In genomic region chr1:193115629-193116227, GRCh38 we compare ENCODE assay signal across 9 cellular contexts. TPM values are rescaled to one million over a fixed set of nuclear protein-coding genes. Genes with fewer than 3 reads are reported as not detected.
A peak's percentile ranks its signal among the peaks of the same experiment; 100 is the strongest.
DNase-seq lines count a peak whose midpoint lies in the region; ATAC-seq, FAIRE-seq and TF ChIP-seq lines count a peak whose summit lies in the region.
"Had no signal": no experiment of that assay in that cellular context is flagged by ENCODE, and none has a peak within 500 bp of the region (broad histone marks: within the 10 kb centered on the region; RNA-seq: fewer than 3 reads in every experiment).

No MANE protein-coding gene starts in this region.

- 41 to 71% methylated on average over 1 of the region's 1 CpG for WGBS in sigmoid colon, 2 donors

- FAIRE-seq in G401.6 (lab: Jason Lieb, UNC): peak; percentile 90

- peak overlapping the region; percentile 32 for H3K4me3 ChIP-seq in SK-N-MC
- no peak overlapping the region for H3K4me3 ChIP-seq in foreskin fibroblast (ENCODE audit: low read depth in 1 of 2, low read length in 2 of 2)
- no peak overlapping the region for H3K4me3 ChIP-seq in sigmoid colon

- ATAC-seq in HG03354 (IDR thresholded peaks at IDR 0.05; ENCODE audit: poor library complexity, severe bottlenecking, unreplicated experiment): no peak
- ATAC-seq: activated CD8-positive, alpha-beta memory T cell treated with anti-CD3 and anti-CD28 coated beads, Interleukin-2, amount 10 ng/mL, durations not matched to agents 7 days and 5 days had no signal

- H3K9ac ChIP-seq in SK-N-MC (ENCODE audit: insufficient read length): no peak overlapping the region

- H3K9me3 ChIP-seq in SK-N-MC (ENCODE audit: low read depth, low read length) (no peaks in the 10 kb centered on the region), sigmoid colon (no peaks in the 10 kb centered on the region)

- DNase-seq in SK-N-MC (ENCODE audit: low read depth, low spot score) (no peak), foreskin fibroblast (peak; percentile 95 to 96), sigmoid colon (peak; percentile 78), GM13977 (ENCODE audit: low spot score) (no peak), NCI-H526 (lab: John Stamatoyannopoulos, UW) (no peak), T-helper 1 cell (no peak)
- DNase-seq: activated CD8-positive, alpha-beta memory T cell treated with anti-CD3 and anti-CD28 coated beads, Interleukin-2, amount 10 ng/mL, durations not matched to agents 7 days and 5 days had no signal

- H3K4me1 ChIP-seq in sigmoid colon: peaks cover 0 to 19% (median 16%) of the 10 kb centered on the region in 4 donors

- H3K36me3 ChIP-seq in SK-N-MC (ENCODE audit: insufficient read depth, low read length) (no peaks in the 10 kb centered on the region), sigmoid colon (no peaks in the 10 kb centered on the region)

- no peak for TF ChIP-seq EP300 in sigmoid colon (IDR thresholded peaks at IDR 0.05)

- in situ Hi-C loops in GM13977 (cut with MboI; ENCODE audit: low pct_unique_long_range_greater_than_20kb, low sequenced_read_pairs, unreplicated experiment): no loop called here

- no peaks in the 10 kb centered on the region for H3K27me3 ChIP-seq in sigmoid colon

- intact Hi-C loops in sigmoid colon (cut with DNase I): no loop called here

- TF ChIP-seq CTCF in foreskin fibroblast (IDR thresholded peaks at IDR 0.05; ENCODE audit: low read depth, low read length) (no peak), sigmoid colon (IDR thresholded peaks at IDR 0.05) (no peak), GM13977 (IDR thresholded peaks at IDR 0.05; ENCODE audit: extremely low read depth, insufficient read depth, missing control alignments) (no peak)

- no peak for TF ChIP-seq POLR2A in sigmoid colon (IDR thresholded peaks at IDR 0.05)

- H3K27ac ChIP-seq in SK-N-MC (no peak overlapping the region), sigmoid colon (peak overlapping the region; percentile 57 to 74 (median 67))

RNA-seq across cellular contexts. Expression of gene CDC73, which starts 6.1 kb away (rescaled TPM):
- total RNA-seq in sigmoid colon: 10 to 100 TPM; 45.7 to 72.4 (median 52.2) TPM
- polyA plus RNA-seq in sigmoid colon: 10 to 100 TPM; 13.2 to 17.8 (median 14.8) TPM

RNA-seq across cellular contexts. Expression of gene GLRX2, which starts 10.5 kb away (rescaled TPM):
- 1 to 10 TPM; 4.2 to 9.2 (median 7.1) TPM for total RNA-seq in sigmoid colon
- 10 to 100 TPM; 13.8 to 23.4 (median 17.6) TPM for polyA plus RNA-seq in sigmoid colon

RNA-seq across cellular contexts. Expression of gene RO60, which starts 56.3 kb away (rescaled TPM):
- 100 to 1,000 TPM in 3 of 4 donors, 10 to 100 TPM in 1; 94.6 to 128 (median 111) TPM for total RNA-seq in sigmoid colon
- polyA plus RNA-seq in sigmoid colon: 10 to 100 TPM in 2 of 3 donors, 1 to 10 TPM in 1; 8.7 to 12.6 (median 11.6) TPM

RNA-seq across cellular contexts. Expression of gene UCHL5, which starts 56.6 kb away (rescaled TPM):
- total RNA-seq in sigmoid colon: 10 to 100 TPM; 24.6 to 47.6 (median 36.8) TPM
- polyA plus RNA-seq in sigmoid colon: 10 to 100 TPM; 19.9 to 22.2 (median 21.0) TPM

Comparison
In these comparisons a context has a peak if more than half of its experiments do, and no peak if none do; other contexts are left out.
1. DNase-seq: peak in foreskin fibroblast (2 of 2) and sigmoid colon (single experiment); none in SK-N-MC (single experiment), GM13977 (single experiment), NCI-H526 (0 of 2) and T-helper 1 cell (0 of 5).